ENCODE assay signal across 13 cellular contexts in genomic region chr2:239343460-239343859, GRCh38. TPM values are rescaled to one million over a fixed set of nuclear protein-coding genes. Genes with fewer than 3 reads are reported as not detected.
DNase-seq lines count a peak whose midpoint lies in the region; TF ChIP-seq lines count a peak whose summit lies in the region.
"Had no signal": no experiment of that assay in that cellular context is flagged by ENCODE, and none has a peak within 500 bp of the region (broad histone marks: within the 10 kb centered on the region; RNA-seq: fewer than 3 reads in every experiment).

No MANE protein-coding gene starts in this region.

- H3K4me1 ChIP-seq in colonic mucosa, result no peaks in the 10 kb centered on the region
- H3K4me1 ChIP-seq in mesenchymal stem cell (ENCODE audit: control insufficient read depth, insufficient read depth, low read depth, low read length), result peaks cover 3% of the 10 kb centered on the region
- H3K4me1 ChIP-seq in tibial nerve, result peaks cover 0 to 17% (median 4%) of the 10 kb centered on the region in 4 donors

- H3K27me3 ChIP-seq in H7 (ENCODE audit: control insufficient read depth, insufficient read depth, low read length) (no peaks in the 10 kb centered on the region), colonic mucosa (no peaks in the 10 kb centered on the region), mesenchymal stem cell (ENCODE audit: control insufficient read depth in 1 of 2, insufficient read depth in 1 of 2, low read length in 2 of 2) (no peaks in the 10 kb centered on the region), tibial nerve (no peaks in the 10 kb centered on the region)

- H3K4me3 ChIP-seq in H7 (ENCODE audit: insufficient read depth, low read depth, low read length) (no peak overlapping the region), colonic mucosa (no peak overlapping the region), mesenchymal stem cell (ENCODE audit: insufficient read depth in 1 of 2, low read depth in 1 of 2, low read length in 2 of 2) (no peak overlapping the region), foreskin fibroblast (ENCODE audit: low read depth in 1 of 2, low read length in 2 of 2) (no peak overlapping the region), tibial nerve (no peak overlapping the region)
- H3K4me3 ChIP-seq: GM12878, GM23248 had no signal

- H2BK5ac ChIP-seq in mesenchymal stem cell (ENCODE audit: low read depth, low read length, poor library complexity, severe bottlenecking), result no peak overlapping the region

- no peak overlapping the region for H2BK12ac ChIP-seq in mesenchymal stem cell (ENCODE audit: low read length in 2 of 2)

- intact Hi-C loops in colonic mucosa (cut with DNase I), result no loop called here

- H2AFZ ChIP-seq in mesenchymal stem cell (ENCODE audit: low read depth, low read length), result no peak overlapping the region
- H2AFZ ChIP-seq: GM23248 had no signal

- WGBS in mesenchymal stem cell, result 94% methylated on average over 10 of the region's 10 CpGs
- 96% methylated on average over 6 to 10 of the region's 10 CpGs for WGBS in tibial nerve, 2 donors

- H3K9me3 ChIP-seq in colonic mucosa (no peaks in the 10 kb centered on the region), mesenchymal stem cell (ENCODE audit: control insufficient read depth, low read length) (no peaks in the 10 kb centered on the region), tibial nerve (no peaks in the 10 kb centered on the region)

- H2BK15ac ChIP-seq in mesenchymal stem cell (ENCODE audit: low read depth, poor library complexity, severe bottlenecking), result no peak overlapping the region

- H3K27ac ChIP-seq in colonic mucosa (no peak overlapping the region), mesenchymal stem cell (ENCODE audit: low read length, poor library complexity, severe bottlenecking) (no peak overlapping the region), substantia nigra (ENCODE audit: low read depth, low read length, poor library complexity, severe bottlenecking) (peak overlapping the region; percentile 66), tibial nerve (no peak overlapping the region)
- H3K27ac ChIP-seq: GM23248 had no signal

- H4K8ac ChIP-seq in mesenchymal stem cell (ENCODE audit: low read length), result peak overlapping the region; percentile 20

- H3K36me3 ChIP-seq in H7 (replicated peaks; ENCODE audit: control insufficient read depth, insufficient read depth, low read length), result no peaks in the 10 kb centered on the region
- H3K36me3 ChIP-seq in colonic mucosa, result no peaks in the 10 kb centered on the region
- H3K36me3 ChIP-seq in mesenchymal stem cell (ENCODE audit: control insufficient read depth in 1 of 2, insufficient read depth in 2 of 2, low read depth in 1 of 2, low read length in 2 of 2), result peaks cover 0 to 14% of the 10 kb centered on the region in 2 experiments
- peaks cover 0 to 9% (median 0%) of the 10 kb centered on the region in 3 donors for H3K36me3 ChIP-seq in tibial nerve

- peak overlapping the region; percentile 5 for H4K91ac ChIP-seq in mesenchymal stem cell (ENCODE audit: low read length)

- no peak overlapping the region for H2AK5ac ChIP-seq in mesenchymal stem cell (ENCODE audit: low read length, severe bottlenecking)

- H3K18ac ChIP-seq in mesenchymal stem cell (ENCODE audit: low read depth in 1 of 2, low read length in 2 of 2), result no peak overlapping the region

- no peak overlapping the region for H3K14ac ChIP-seq in mesenchymal stem cell (ENCODE audit: low read length in 2 of 2)

- H3K9ac ChIP-seq in colonic mucosa (ENCODE audit: low read depth in 2 of 2, low read length in 2 of 2) (no peak overlapping the region), mesenchymal stem cell (ENCODE audit: low read length) (no peak overlapping the region)
- H3K9ac ChIP-seq: GM23248 had no signal

- no peak overlapping the region for H3K4me2 ChIP-seq in mesenchymal stem cell (ENCODE audit: low read length, poor library complexity, severe bottlenecking)

- TF ChIP-seq POLR2A in tibial nerve (IDR thresholded peaks at IDR 0.05), result no peak

- H2BK120ac ChIP-seq in mesenchymal stem cell (ENCODE audit: low read depth, low read length), result no peak overlapping the region

- no peak for TF ChIP-seq CTCF in colonic mucosa (IDR thresholded peaks at IDR 0.05)
- TF ChIP-seq CTCF in foreskin fibroblast (IDR thresholded peaks at IDR 0.05; ENCODE audit: low read depth, low read length), result no peak
- TF ChIP-seq CTCF in tibial nerve (IDR thresholded peaks at IDR 0.05), result no peak

- no peak overlapping the region for H3K4ac ChIP-seq in mesenchymal stem cell (ENCODE audit: low read depth in 1 of 2, low read length in 2 of 2)

- DNase-seq in H7, result peak; percentile 61
- DNase-seq in colonic mucosa, result peak; percentile 10
- DNase-seq in mesenchymal stem cell, result no peak
- DNase-seq in substantia nigra (lab: John Stamatoyannopoulos, UW), result no peak
- no peak for DNase-seq in foreskin fibroblast
- no peak for DNase-seq in NCI-H1417 (lab: John Stamatoyannopoulos, UW)
- no peak for DNase-seq in tibial nerve (ENCODE audit: low spot score in 2 of 2)
- DNase-seq: C1 segment of cervical spinal cord; Calu3; CD4-positive, alpha-beta T cell; DMS 273 treated with DMSO at 0.1 percent for 48 hours; GM23248 had no signal

- peaks cover 65% of the 10 kb centered on the region for H3K79me1 ChIP-seq in mesenchymal stem cell (replicated peaks; ENCODE audit: low read length, poor library complexity, severe bottlenecking)

- no peak overlapping the region for H3K23ac ChIP-seq in mesenchymal stem cell (ENCODE audit: low read length in 2 of 2)

- no peak for TF ChIP-seq EP300 in tibial nerve (IDR thresholded peaks at IDR 0.05)

RNA-seq across cellular contexts. Expression of gene HDAC4, which starts 57.4 kb away (rescaled TPM):
- total RNA-seq in H7 (2014; rRNA removed; shearing (Covaris generic)), result 18.1 and 28.5 TPM in 2 replicates
- 10 to 100 TPM; 35.3 to 46.8 TPM for total RNA-seq in colonic mucosa
- 7.9 TPM for polyA plus RNA-seq in mesenchymal stem cell (2013, experiment 1 of 2)
- polyA plus RNA-seq in mesenchymal stem cell (2013, experiment 2 of 2), result 8.8 TPM
- 100 to 1,000 TPM in 2 of 4 donors, 10 to 100 TPM in 2; 68.0 to 123 (median 86.5) TPM for total RNA-seq in tibial nerve

Comparison
In these comparisons a context has a peak if more than half of its experiments do, and no peak if none do; other contexts are left out.
1. DNase-seq: peak in H7 (single experiment) and colonic mucosa (single experiment); none in mesenchymal stem cell (single experiment), substantia nigra (0 of 49), foreskin fibroblast (0 of 2), NCI-H1417 (0 of 3) and tibial nerve (0 of 2).